Comparison of ENCODE assay signal across 8 cellular contexts in the genomic region with DNA sequence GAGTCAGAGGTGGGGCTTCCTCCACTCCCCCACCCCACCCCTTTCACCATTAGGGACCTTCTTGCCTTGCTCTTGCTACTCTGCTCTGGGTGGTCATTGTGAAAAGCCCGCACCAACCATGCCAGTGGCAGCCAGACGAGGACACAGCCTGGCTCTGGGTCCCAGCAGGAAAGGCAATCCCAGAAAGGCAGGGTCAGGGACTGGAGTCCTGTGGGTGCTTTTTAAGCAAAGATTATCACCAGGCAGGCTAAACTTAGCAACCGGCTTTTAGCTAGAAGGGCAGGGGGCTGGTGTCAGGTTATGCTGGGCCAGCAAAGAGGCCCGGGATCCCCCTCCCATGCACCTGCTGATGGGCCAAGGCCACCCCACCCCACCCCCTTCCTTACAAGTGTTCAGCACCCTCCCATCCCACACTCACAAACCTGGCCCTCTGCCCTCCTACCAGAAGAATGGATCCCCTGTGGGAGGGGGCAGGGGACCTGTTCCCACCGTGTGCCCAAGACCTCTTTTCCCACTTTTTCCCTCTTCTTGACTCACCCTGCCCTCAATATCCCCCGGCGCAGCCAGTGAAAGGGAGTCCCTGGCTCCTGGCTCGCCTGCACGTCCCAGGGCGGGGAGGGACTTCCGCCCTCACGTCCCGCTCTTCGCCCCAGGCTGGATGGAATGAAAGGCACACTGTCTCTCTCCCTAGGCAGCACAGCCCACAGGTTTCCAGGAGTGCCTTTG. TPM values are rescaled to one million over a fixed set of nuclear protein-coding genes. Genes with fewer than 3 reads are reported as not detected.
DNase-seq lines count a peak whose midpoint lies in the region; ATAC-seq and FAIRE-seq lines count a peak whose summit lies in the region.

No MANE protein-coding gene starts in this region.

- H3K4me1 Mint-ChIP-seq in activated naive CD8-positive, alpha-beta T cell treated with anti-CD3 and anti-CD28 coated beads, Interleukin-2, amount 50 U/mL, for 24 hours, result peaks cover 54% of the 10 kb centered on the region

- intact Hi-C loops in Right ventricle myocardium superior (cut with DNase I), result loop anchor here (10.0 kb wide), 1 partner anchor 208 kb away; no protein-coding TSS in a partner anchor

- peaks cover 5% of the 10 kb centered on the region for H3K27me3 Mint-ChIP-seq in activated naive CD8-positive, alpha-beta T cell treated with anti-CD3 and anti-CD28 coated beads, Interleukin-2, amount 50 U/mL, for 24 hours

- H3K36me3 Mint-ChIP-seq in activated naive CD8-positive, alpha-beta T cell treated with anti-CD3 and anti-CD28 coated beads, Interleukin-2, amount 50 U/mL, for 24 hours (ENCODE audit: low read depth), result peaks cover 73% of the 10 kb centered on the region

- DNase-seq in AML-193 (lab: John Stamatoyannopoulos, UW) (peak; percentile 57 to 67), GM18507 (ENCODE audit: extremely low spot score, insufficient read length, low read depth) (no peak), NCI-H82 treated with DMSO at 0.1 percent for 48 hours (lab: John Stamatoyannopoulos, UW; ENCODE audit: unreplicated experiment) (peak; percentile 40), Right ventricle myocardium superior (peak; percentile 83), occipital lobe (lab: John Stamatoyannopoulos, UW) (peak; percentile 79), SKM-1 treated with dmso at 0.1 percent for 144 hours (lab: John Stamatoyannopoulos, UW; ENCODE audit: unreplicated experiment) (no peak)
- DNase-seq in activated naive CD8-positive, alpha-beta T cell treated with anti-CD3 and anti-CD28 coated beads, Interleukin-2, amount 50 U/mL, for 24 hours, result peak; percentile 69

- H3K27ac Mint-ChIP-seq in activated naive CD8-positive, alpha-beta T cell treated with anti-CD3 and anti-CD28 coated beads, Interleukin-2, amount 50 U/mL, for 24 hours, result peak overlapping the region; percentile 100

- ATAC-seq in HG03196 (IDR thresholded peaks at IDR 0.05; ENCODE audit: unreplicated experiment) (peak; percentile 15), Right ventricle myocardium superior (ENCODE audit: poor library complexity) (peak; percentile 59)
- ATAC-seq in activated naive CD8-positive, alpha-beta T cell treated with anti-CD3 and anti-CD28 coated beads, Interleukin-2, amount 50 U/mL, for 24 hours, result peak; percentile 12

- FAIRE-seq in GM18507 (lab: Jason Lieb, UNC), result peak; percentile 78

- H3K4me3 Mint-ChIP-seq in activated naive CD8-positive, alpha-beta T cell treated with anti-CD3 and anti-CD28 coated beads, Interleukin-2, amount 50 U/mL, for 24 hours, result peak overlapping the region; percentile 97

- H3K9me3 Mint-ChIP-seq in activated naive CD8-positive, alpha-beta T cell treated with anti-CD3 and anti-CD28 coated beads, Interleukin-2, amount 50 U/mL, for 24 hours, result no peaks in the 10 kb centered on the region

RNA-seq across cellular contexts. Expression of a gene that starts 1.2 kb away (rescaled TPM):
- total RNA-seq in Right ventricle myocardium superior (4,109 TPM), occipital lobe (1,311 TPM)

RNA-seq across cellular contexts. Expression of a gene that starts 22.8 kb away (rescaled TPM):
- 14.1 TPM for total RNA-seq in Right ventricle myocardium superior
- 4.4 TPM for total RNA-seq in occipital lobe

RNA-seq across cellular contexts. Expression of a gene that starts 35.0 kb away (rescaled TPM):
- total RNA-seq in Right ventricle myocardium superior (14.8 TPM), occipital lobe (10.8 TPM)

RNA-seq across cellular contexts. Expression of a gene that starts 39.2 kb away (rescaled TPM):
- total RNA-seq in Right ventricle myocardium superior (8.9 TPM), occipital lobe (9.0 TPM)

RNA-seq across cellular contexts. Expression of a gene that starts 40.0 kb away (rescaled TPM):
- total RNA-seq in Right ventricle myocardium superior (280 TPM), occipital lobe (36.5 TPM)

Comparison
In these comparisons a context has a peak if more than half of its experiments do, and no peak if none do; other contexts are left out.
1. DNase-seq: peak in AML-193 (2 of 2), NCI-H82 treated with DMSO at 0.1 percent for 48 hours (single experiment), activated naive CD8-positive, alpha-beta T cell treated with anti-CD3 and anti-CD28 coated beads, Interleukin-2, amount 50 U/mL, for 24 hours (single experiment), Right ventricle myocardium superior (single experiment) and occipital lobe (single experiment); none in GM18507 (single experiment) and SKM-1 treated with dmso at 0.1 percent for 144 hours (single experiment).
2. Peak in every context shown above with its lines, with median percentiles within 50 percentile points of each other: ATAC-seq.